1 cellular context compared by ENCODE assay signal in the genomic region with DNA sequence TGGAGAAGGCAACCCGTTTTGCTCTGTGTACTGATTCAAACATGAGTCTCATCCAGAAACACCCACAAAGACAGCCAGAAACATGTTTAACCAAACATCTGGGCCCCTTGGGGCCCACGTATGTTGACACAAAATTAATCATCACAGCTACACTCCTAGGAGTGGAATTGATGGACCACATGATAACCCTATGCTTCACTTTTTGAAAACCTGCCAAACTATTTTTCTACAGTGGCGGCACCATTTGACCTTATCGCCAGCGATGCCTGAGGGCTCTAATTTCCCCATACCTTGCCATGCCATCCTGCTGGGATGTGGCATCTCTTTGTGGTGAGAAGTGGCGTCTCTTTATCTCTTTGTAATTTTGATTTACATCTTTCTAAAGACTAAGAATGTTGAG.
TF ChIP-seq lines count a peak whose summit lies in the region.

No MANE protein-coding gene starts in this region.

TF ChIP-seq in HepG2, 621 proteins besides CTCF, POLR2A, EP300 and RAD21 (continued from another document and continues in another):
- TF ChIP-seq ZNF574 (CRISPR knock-in tag; IDR thresholded peaks at IDR 0.05) (no peak), ZSCAN9 (CRISPR knock-in tag; IDR thresholded peaks at IDR 0.05; ENCODE audit: borderline replicate concordance) (no peak), TCF12 (IDR thresholded peaks at IDR 0.05) (no peak), TCF12 (CRISPR knock-in tag; IDR thresholded peaks at IDR 0.05) (no peak), DBP (CRISPR knock-in tag; IDR thresholded peaks at IDR 0.05; ENCODE audit: not compliant biosample characterization) (no peak), GTF2F1 (IDR thresholded peaks at IDR 0.05; ENCODE audit: low read length) (no peak), ATF2 (CRISPR knock-in tag; IDR thresholded peaks at IDR 0.05) (no peak), ZNF761 (CRISPR knock-in tag; conservative IDR thresholded peaks at IDR 0.05) (no peak), SOX6 (IDR thresholded peaks at IDR 0.05) (no peak), SOX6 (CRISPR knock-in tag; IDR thresholded peaks at IDR 0.05) (peak; percentile 75), TRIM24 (CRISPR knock-in tag; IDR thresholded peaks at IDR 0.05) (no peak), ONECUT2 (CRISPR knock-in tag; IDR thresholded peaks at IDR 0.05) (no peak), PTBP1 (IDR thresholded peaks at IDR 0.05; ENCODE audit: low read depth, low read length, poor library complexity, severe bottlenecking) (no peak), NFKB2 (CRISPR knock-in tag; IDR thresholded peaks at IDR 0.05; ENCODE audit: borderline replicate concordance) (no peak), ZNF431 (CRISPR knock-in tag; IDR thresholded peaks at IDR 0.05; ENCODE audit: borderline replicate concordance, low read depth) (no peak), ZNF672 (CRISPR knock-in tag; IDR thresholded peaks at IDR 0.05) (no peak), CENPT (CRISPR knock-in tag; IDR thresholded peaks at IDR 0.05; ENCODE audit: low read depth) (no peak), FOXJ3 (CRISPR knock-in tag; IDR thresholded peaks at IDR 0.05; ENCODE audit: borderline replicate concordance) (no peak), ZNF326 (CRISPR knock-in tag; IDR thresholded peaks at IDR 0.05; ENCODE audit: borderline replicate concordance) (no peak), EED (CRISPR knock-in tag; IDR thresholded peaks at IDR 0.05) (no peak), SIX1 (CRISPR knock-in tag; IDR thresholded peaks at IDR 0.05; ENCODE audit: borderline replicate concordance) (no peak), GPBP1L1 (CRISPR knock-in tag; IDR thresholded peaks at IDR 0.05) (no peak), ZNF883 (CRISPR knock-in tag; IDR thresholded peaks at IDR 0.05; ENCODE audit: not compliant biosample characterization) (no peak), KDM2A (CRISPR knock-in tag; IDR thresholded peaks at IDR 0.05; ENCODE audit: borderline replicate concordance, low read depth) (no peak), XBP1 (CRISPR knock-in tag; IDR thresholded peaks at IDR 0.05) (no peak), ZNF282 (IDR thresholded peaks at IDR 0.05; ENCODE audit: partially characterized antibody) (no peak), ZNF609 (CRISPR knock-in tag; IDR thresholded peaks at IDR 0.05; ENCODE audit: borderline replicate concordance) (peak; percentile 56; the same call in 1 of the 2 replicates), ZNF354B (CRISPR knock-in tag; IDR thresholded peaks at IDR 0.05) (no peak)
- TF ChIP-seq, protein P1, sequence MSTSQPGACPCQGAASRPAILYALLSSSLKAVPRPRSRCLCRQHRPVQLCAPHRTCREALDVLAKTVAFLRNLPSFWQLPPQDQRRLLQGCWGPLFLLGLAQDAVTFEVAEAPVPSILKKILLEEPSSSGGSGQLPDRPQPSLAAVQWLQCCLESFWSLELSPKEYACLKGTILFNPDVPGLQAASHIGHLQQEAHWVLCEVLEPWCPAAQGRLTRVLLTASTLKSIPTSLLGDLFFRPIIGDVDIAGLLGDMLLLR (CRISPR knock-in tag; IDR thresholded peaks at IDR 0.05), result no peak
- TF ChIP-seq, protein P2, sequence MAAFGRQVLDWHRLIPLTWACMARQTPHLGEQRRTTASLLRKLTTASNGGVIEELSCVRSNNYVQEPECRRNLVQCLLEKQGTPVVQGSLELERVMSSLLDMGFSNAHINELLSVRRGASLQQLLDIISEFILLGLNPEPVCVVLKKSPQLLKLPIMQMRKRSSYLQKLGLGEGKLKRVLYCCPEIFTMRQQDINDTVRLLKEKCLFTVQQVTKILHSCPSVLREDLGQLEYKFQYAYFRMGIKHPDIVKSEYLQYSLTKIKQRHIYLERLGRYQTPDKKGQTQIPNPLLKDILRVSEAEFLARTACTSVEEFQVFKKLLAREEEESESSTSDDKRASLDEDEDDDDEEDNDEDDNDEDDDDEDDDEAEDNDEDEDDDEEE (CRISPR knock-in tag; IDR thresholded peaks at IDR 0.05), result no peak
- TF ChIP-seq, protein P3, sequence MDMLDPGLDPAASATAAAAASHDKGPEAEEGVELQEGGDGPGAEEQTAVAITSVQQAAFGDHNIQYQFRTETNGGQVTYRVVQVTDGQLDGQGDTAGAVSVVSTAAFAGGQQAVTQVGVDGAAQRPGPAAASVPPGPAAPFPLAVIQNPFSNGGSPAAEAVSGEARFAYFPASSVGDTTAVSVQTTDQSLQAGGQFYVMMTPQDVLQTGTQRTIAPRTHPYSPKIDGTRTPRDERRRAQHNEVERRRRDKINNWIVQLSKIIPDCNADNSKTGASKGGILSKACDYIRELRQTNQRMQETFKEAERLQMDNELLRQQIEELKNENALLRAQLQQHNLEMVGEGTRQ (IDR thresholded peaks at IDR 0.05; ENCODE audit: low read depth, low read length), result no peak
- TF ChIP-seq, protein P3 (CRISPR knock-in tag; IDR thresholded peaks at IDR 0.05; ENCODE audit: borderline replicate concordance), result no peak
